2 cellular contexts compared by ENCODE assay signal in genomic region chr7:134742688-134743350, GRCh38.
TF ChIP-seq lines count a peak whose summit lies in the region.

No MANE protein-coding gene starts in this region.

TF ChIP-seq in IMR-90, 13 proteins besides CTCF, POLR2A, EP300 and RAD21:
- TF ChIP-seq MAZ (IDR thresholded peaks at IDR 0.05; ENCODE audit: borderline replicate concordance, low read depth, low read length): no peak
- no peak for TF ChIP-seq BHLHE40 (IDR thresholded peaks at IDR 0.05; ENCODE audit: low read depth, low read length)
- TF ChIP-seq MXI1 (IDR thresholded peaks at IDR 0.05; ENCODE audit: borderline replicate concordance, low read depth, low read length): no peak
- TF ChIP-seq CEBPB (IDR thresholded peaks at IDR 0.05; ENCODE audit: low read depth, low read length): no peak
- no peak for TF ChIP-seq RCOR1 (IDR thresholded peaks at IDR 0.05; ENCODE audit: insufficient replicate concordance, low read length)
- TF ChIP-seq, protein P1, sequence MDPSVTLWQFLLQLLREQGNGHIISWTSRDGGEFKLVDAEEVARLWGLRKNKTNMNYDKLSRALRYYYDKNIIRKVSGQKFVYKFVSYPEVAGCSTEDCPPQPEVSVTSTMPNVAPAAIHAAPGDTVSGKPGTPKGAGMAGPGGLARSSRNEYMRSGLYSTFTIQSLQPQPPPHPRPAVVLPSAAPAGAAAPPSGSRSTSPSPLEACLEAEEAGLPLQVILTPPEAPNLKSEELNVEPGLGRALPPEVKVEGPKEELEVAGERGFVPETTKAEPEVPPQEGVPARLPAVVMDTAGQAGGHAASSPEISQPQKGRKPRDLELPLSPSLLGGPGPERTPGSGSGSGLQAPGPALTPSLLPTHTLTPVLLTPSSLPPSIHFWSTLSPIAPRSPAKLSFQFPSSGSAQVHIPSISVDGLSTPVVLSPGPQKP (IDR thresholded peaks at IDR 0.05; ENCODE audit: borderline replicate concordance, low read depth, low read length): no peak
- no peak for TF ChIP-seq NFE2L2 (IDR thresholded peaks at IDR 0.05; ENCODE audit: low read depth, low read length)
- TF ChIP-seq, protein P2, sequence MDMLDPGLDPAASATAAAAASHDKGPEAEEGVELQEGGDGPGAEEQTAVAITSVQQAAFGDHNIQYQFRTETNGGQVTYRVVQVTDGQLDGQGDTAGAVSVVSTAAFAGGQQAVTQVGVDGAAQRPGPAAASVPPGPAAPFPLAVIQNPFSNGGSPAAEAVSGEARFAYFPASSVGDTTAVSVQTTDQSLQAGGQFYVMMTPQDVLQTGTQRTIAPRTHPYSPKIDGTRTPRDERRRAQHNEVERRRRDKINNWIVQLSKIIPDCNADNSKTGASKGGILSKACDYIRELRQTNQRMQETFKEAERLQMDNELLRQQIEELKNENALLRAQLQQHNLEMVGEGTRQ (IDR thresholded peaks at IDR 0.05; ENCODE audit: low read depth, low read length): no peak
- no peak for TF ChIP-seq CHD1 (IDR thresholded peaks at IDR 0.05; ENCODE audit: low read depth, low read length)
- TF ChIP-seq SMC3 (IDR thresholded peaks at IDR 0.05; ENCODE audit: low read depth, low read length): no peak
- TF ChIP-seq FOS (IDR thresholded peaks at IDR 0.05; ENCODE audit: low read depth, low read length): no peak
- TF ChIP-seq RFX5 (IDR thresholded peaks at IDR 0.05; ENCODE audit: low read depth, low read length): no peak
- no peak for TF ChIP-seq MAFK (IDR thresholded peaks at IDR 0.05; ENCODE audit: low read depth, low read length)

TF ChIP-seq in H1, 55 proteins besides CTCF, POLR2A, EP300 and RAD21:
- no peak for TF ChIP-seq KDM4A (IDR thresholded peaks at IDR 0.05; ENCODE audit: low read depth, low read length, severe bottlenecking)
- no peak for TF ChIP-seq HDAC6 (IDR thresholded peaks at IDR 0.05; ENCODE audit: low read depth, low read length)
- no peak for TF ChIP-seq RBBP5 (IDR thresholded peaks at IDR 0.05; ENCODE audit: borderline replicate concordance, low read depth, low read length)
- TF ChIP-seq JUND (IDR thresholded peaks at IDR 0.05; ENCODE audit: low read length): no peak
- TF ChIP-seq TCF12 (IDR thresholded peaks at IDR 0.05; ENCODE audit: low read depth, low read length): no peak
- TF ChIP-seq YY1 (IDR thresholded peaks at IDR 0.05; ENCODE audit: low read depth, low read length): no peak
- no peak for TF ChIP-seq TAF1 (IDR thresholded peaks at IDR 0.05; ENCODE audit: low read depth, low read length)
- no peak for TF ChIP-seq RNF2 (IDR thresholded peaks at IDR 0.05; ENCODE audit: borderline replicate concordance, low read depth, low read length, missing control alignments, poor library complexity, severe bottlenecking)
TF ChIP-seq in H1: peak in this region for 0.
